Comparison of ENCODE assay signal across 12 cellular contexts in the genomic region with DNA sequence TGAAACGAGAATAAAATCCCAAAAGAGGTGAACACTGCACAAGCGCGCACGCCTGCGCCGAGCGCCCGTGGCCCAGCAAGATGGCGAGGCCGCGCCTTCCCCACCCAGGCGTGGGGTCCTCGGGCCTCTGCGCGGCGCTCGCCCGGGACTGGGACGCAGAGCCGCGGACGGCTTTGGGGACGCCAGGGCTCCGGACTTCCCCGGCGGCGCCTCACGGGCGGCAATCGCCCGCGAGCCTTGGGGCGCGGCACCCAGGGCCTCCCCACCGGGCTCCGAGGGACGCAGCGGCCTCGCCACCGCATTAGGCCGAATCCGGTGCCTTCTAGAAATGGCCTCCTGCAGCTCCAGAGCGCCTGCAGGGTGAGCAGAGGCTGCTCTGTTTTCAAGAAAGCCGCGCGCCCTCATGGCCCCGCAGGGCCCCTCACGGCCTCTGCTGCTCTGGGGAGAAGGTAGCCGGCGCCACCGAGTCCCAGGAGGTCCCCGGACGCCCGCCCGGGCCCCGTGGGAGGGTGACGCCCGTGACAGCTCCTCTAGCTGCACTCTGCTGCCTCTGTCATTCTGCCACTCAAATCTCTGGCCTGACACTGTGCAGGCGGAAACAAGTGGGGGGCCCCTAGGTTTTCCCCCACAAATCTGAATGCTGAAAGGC. TPM values are rescaled to one million over a fixed set of nuclear protein-coding genes. Genes with fewer than 3 reads are reported as not detected.
DNase-seq lines count a peak whose midpoint lies in the region; ATAC-seq and TF ChIP-seq lines count a peak whose summit lies in the region.
"Had no signal": no experiment of that assay in that cellular context is flagged by ENCODE, and none has a peak within 500 bp of the region (broad histone marks: within the 10 kb centered on the region; RNA-seq: fewer than 3 reads in every experiment).

No MANE protein-coding gene starts in this region.

- 46 to 54% methylated on average over 19 to 41 of the region's 59 CpGs for WGBS in transverse colon (ENCODE audit: low coverage in 1 of 2), 2 donors

- peak overlapping the region in 3 of 4 donors; percentile 13 to 25 (median 17) for H3K4me3 ChIP-seq in transverse colon
- H3K4me3 ChIP-seq: SK-N-MC had no signal

- CTCF ChIA-PET in activated naive CD4-positive, alpha-beta T cell treated with anti-CD3 and anti-CD28 coated beads, Interleukin-2, amount 10 ng/mL, durations not matched to agents 7 days and 5 days (lab: Charles Lee) = interaction anchor here (0.5 kb wide), 1 partner anchor 24 kb away, joined by 3 read pairs; no protein-coding TSS in a partner anchor

- no peaks in the 10 kb centered on the region for H3K9me3 ChIP-seq in transverse colon

- H3K4me1 ChIP-seq in transverse colon = no peaks in the 10 kb centered on the region

- no peak for DNase-seq in activated naive CD4-positive, alpha-beta T cell treated with anti-CD3 and anti-CD28 coated beads, Interleukin-2, amount 50 U/mL, for 72 hours (ENCODE audit: low spot score in 2 of 2)
- no peak for DNase-seq in activated naive CD4-positive, alpha-beta T cell treated with anti-CD3 and anti-CD28 coated beads, Interleukin-2, amount 10 ng/mL, durations not matched to agents 7 days and 5 days
- peak in 1 of 2 donors; percentile 26 for DNase-seq in activated T-cell treated with anti-CD3 and anti-CD28 coated beads, Interleukin-2, amount 50 U/mL, for 72 hours
- DNase-seq in iPS-NIHi11 (ENCODE audit: low spot score) = peak; percentile 28
- DNase-seq in transverse colon = no peak
- no peak for DNase-seq in activated CD4-positive, alpha-beta T cell treated with anti-CD3 and anti-CD28 coated beads, Interleukin-2, amount 50 U/mL, for 4 hours
- DNase-seq: stimulated activated CD4-positive, alpha-beta T cell treated with anti-CD3 and anti-CD28 coated beads, Interleukin-2, amount 100 ng/mL, for 24 hours had no signal

- H3K36me3 ChIP-seq in transverse colon = no peaks in the 10 kb centered on the region

- H3K4me3 Mint-ChIP-seq in activated naive CD4-positive, alpha-beta T cell treated with anti-CD3 and anti-CD28 coated beads, Interleukin-2, amount 10 ng/mL, durations not matched to agents 7 days and 5 days = no peak overlapping the region
- H3K4me3 Mint-ChIP-seq in activated T-cell treated with anti-CD3 and anti-CD28 coated beads, Interleukin-2, amount 50 U/mL, for 72 hours = no peak overlapping the region

- H3K4me1 Mint-ChIP-seq in activated naive CD4-positive, alpha-beta T cell treated with anti-CD3 and anti-CD28 coated beads, Interleukin-2, amount 10 ng/mL, durations not matched to agents 7 days and 5 days = peaks cover 22% of the 10 kb centered on the region
- peaks cover 23% of the 10 kb centered on the region for H3K4me1 Mint-ChIP-seq in activated T-cell treated with anti-CD3 and anti-CD28 coated beads, Interleukin-2, amount 50 U/mL, for 72 hours (ENCODE audit: low read depth)

- in situ Hi-C loops in transverse colon (cut with MboI; ENCODE audit: low pct_ligation_motif_present in 1 of 4, low pct_unique_long_range_greater_than_20kb in 1 of 4, low sequenced_read_pairs in 3 of 4) = no loop called here

- peak overlapping the region in 1 of 4 donors; percentile 49 for H3K27ac ChIP-seq in transverse colon
- H3K27ac ChIP-seq: SK-N-MC had no signal

- H3K27ac Mint-ChIP-seq in activated naive CD4-positive, alpha-beta T cell treated with anti-CD3 and anti-CD28 coated beads, Interleukin-2, amount 50 U/mL, for 72 hours = no peak overlapping the region
- H3K27ac Mint-ChIP-seq in activated naive CD4-positive, alpha-beta T cell treated with anti-CD3 and anti-CD28 coated beads, Interleukin-2, amount 10 ng/mL, durations not matched to agents 7 days and 5 days = no peak overlapping the region
- no peak overlapping the region for H3K27ac Mint-ChIP-seq in activated T-cell treated with anti-CD3 and anti-CD28 coated beads, Interleukin-2, amount 50 U/mL, for 72 hours
- H3K27ac Mint-ChIP-seq: immature natural killer cell had no signal

- ATAC-seq in activated naive CD4-positive, alpha-beta T cell treated with anti-CD3 and anti-CD28 coated beads, Interleukin-2, amount 50 U/mL, for 72 hours = peak; percentile 20 to 26
- ATAC-seq in activated T-cell treated with anti-CD3 and anti-CD28 coated beads, Interleukin-2, amount 50 U/mL, for 72 hours (replicated peaks in 1 of 2) = peak; percentile 38 to 71
- ATAC-seq in GM18502 (IDR thresholded peaks at IDR 0.05; ENCODE audit: poor library complexity, unreplicated experiment) (no peak), HG03159 (IDR thresholded peaks at IDR 0.05; ENCODE audit: unreplicated experiment) (no peak)

- intact Hi-C loops in transverse colon (cut with DNase I; ENCODE audit: low total_unique reads) = no loop called here

- TF ChIP-seq POLR2A in transverse colon (IDR thresholded peaks at IDR 0.05) = no peak

- no peak for TF ChIP-seq EP300 in transverse colon (IDR thresholded peaks at IDR 0.05; ENCODE audit: low read depth)

- H3K9me3 Mint-ChIP-seq in activated naive CD4-positive, alpha-beta T cell treated with anti-CD3 and anti-CD28 coated beads, Interleukin-2, amount 50 U/mL, for 72 hours = no peaks in the 10 kb centered on the region
- no peaks in the 10 kb centered on the region for H3K9me3 Mint-ChIP-seq in activated naive CD4-positive, alpha-beta T cell treated with anti-CD3 and anti-CD28 coated beads, Interleukin-2, amount 10 ng/mL, durations not matched to agents 7 days and 5 days
- no peaks in the 10 kb centered on the region for H3K9me3 Mint-ChIP-seq in activated T-cell treated with anti-CD3 and anti-CD28 coated beads, Interleukin-2, amount 50 U/mL, for 72 hours
- H3K9me3 Mint-ChIP-seq: immature natural killer cell had no signal

- TF ChIP-seq CTCF in transverse colon (IDR thresholded peaks at IDR 0.05) = no peak

- peaks cover 7% of the 10 kb centered on the region for H3K27me3 ChIP-seq in transverse colon

- peaks cover 21% of the 10 kb centered on the region for H3K27me3 Mint-ChIP-seq in activated naive CD4-positive, alpha-beta T cell treated with anti-CD3 and anti-CD28 coated beads, Interleukin-2, amount 10 ng/mL, durations not matched to agents 7 days and 5 days
- H3K27me3 Mint-ChIP-seq in activated T-cell treated with anti-CD3 and anti-CD28 coated beads, Interleukin-2, amount 50 U/mL, for 72 hours (ENCODE audit: low read depth) = no peaks in the 10 kb centered on the region

- H3K36me3 Mint-ChIP-seq in activated naive CD4-positive, alpha-beta T cell treated with anti-CD3 and anti-CD28 coated beads, Interleukin-2, amount 50 U/mL, for 72 hours = no peaks in the 10 kb centered on the region
- H3K36me3 Mint-ChIP-seq in activated naive CD4-positive, alpha-beta T cell treated with anti-CD3 and anti-CD28 coated beads, Interleukin-2, amount 10 ng/mL, durations not matched to agents 7 days and 5 days = no peaks in the 10 kb centered on the region
- no peaks in the 10 kb centered on the region for H3K36me3 Mint-ChIP-seq in activated T-cell treated with anti-CD3 and anti-CD28 coated beads, Interleukin-2, amount 50 U/mL, for 72 hours (ENCODE audit: insufficient read depth in 2 of 2)
- H3K36me3 Mint-ChIP-seq: immature natural killer cell had no signal

RNA-seq across cellular contexts. Expression of a gene that starts 35.9 kb away (rescaled TPM):
- 1 to 10 TPM; 2.4 to 7.8 TPM for total RNA-seq in activated naive CD4-positive, alpha-beta T cell treated with anti-CD3 and anti-CD28 coated beads, Interleukin-2, amount 50 U/mL, for 72 hours
- total RNA-seq in activated T-cell treated with anti-CD3 and anti-CD28 coated beads, Interleukin-2, amount 50 U/mL, for 72 hours = 10 to 100 TPM in 1 of 2 donors, 1 to 10 TPM in 1; 8.0 to 12.5 TPM
- total RNA-seq in transverse colon = 1 to 10 TPM in 2 of 4 donors, not detected in 2; 7.9 to 9.0 TPM
- total RNA-seq: M059J had no signal

Comparison
In these comparisons a context has a peak if more than half of its experiments do, and no peak if none do; other contexts are left out.
1. ATAC-seq: peak in activated naive CD4-positive, alpha-beta T cell treated with anti-CD3 and anti-CD28 coated beads, Interleukin-2, amount 50 U/mL, for 72 hours (2 of 2) and activated T-cell treated with anti-CD3 and anti-CD28 coated beads, Interleukin-2, amount 50 U/mL, for 72 hours (2 of 2); none in GM18502 (single experiment) and HG03159 (single experiment).